25 cellular contexts compared by ENCODE assay signal in genomic region chr10:112797908-112798307, GRCh38.
"Had no signal": no experiment of that assay in that cellular context is flagged by ENCODE, and none has a peak within 500 bp of the region (broad histone marks: within the 10 kb centered on the region; RNA-seq: fewer than 3 reads in every experiment).

No MANE protein-coding gene starts in this region.

- H3K4me3 Mint-ChIP-seq: activated CD8-positive, alpha-beta T cell treated with anti-CD3 and anti-CD28 coated beads for 36 hours; activated naive CD4-positive, alpha-beta T cell treated with anti-CD3 and anti-CD28 coated beads, Interleukin-2, amount 10 ng/mL, durations not matched to agents 7 days and 5 days; activated naive CD8-positive, alpha-beta T cell treated with anti-CD3 and anti-CD28 coated beads, Interleukin-2, amount 10 ng/mL, durations not matched to agents 7 days and 5 days; activated T-cell treated with anti-CD3 and anti-CD28 coated beads, Interleukin-2, amount 50 U/mL, for 72 hours; T-cell had no signal

- H3K36me3 Mint-ChIP-seq: activated naive CD4-positive, alpha-beta T cell treated with anti-CD3 and anti-CD28 coated beads, Interleukin-2, amount 10 ng/mL, durations not matched to agents 7 days and 5 days; activated naive CD8-positive, alpha-beta T cell treated with anti-CD3 and anti-CD28 coated beads, Interleukin-2, amount 10 ng/mL, durations not matched to agents 7 days and 5 days had no signal

- H3K36me3 ChIP-seq: adrenal gland, MG63 had no signal

- H3K9me3 ChIP-seq: adrenal gland, MG63 had no signal

- H3K4me1 ChIP-seq: adrenal gland had no signal

- FAIRE-seq: TTC549 had no signal

- H3K27ac Mint-ChIP-seq: activated CD8-positive, alpha-beta T cell treated with anti-CD3 and anti-CD28 coated beads for 36 hours; activated naive CD4-positive, alpha-beta T cell treated with anti-CD3 and anti-CD28 coated beads, Interleukin-2, amount 10 ng/mL, durations not matched to agents 7 days and 5 days; activated naive CD8-positive, alpha-beta T cell treated with anti-CD3 and anti-CD28 coated beads, Interleukin-2, amount 10 ng/mL, durations not matched to agents 7 days and 5 days; activated T-cell treated with anti-CD3 and anti-CD28 coated beads, Interleukin-2, amount 50 U/mL, for 72 hours; activated T-helper 2 cell treated with anti-CD3 and anti-CD28 coated beads, Interferon-gamma antibody, Interleukin-2, Interleukin-4, amounts not matched to agents 10 μg/mL and 5 μg/mL and 100 μg/mL, durations not matched to agents 14 hours and 24 hours and 36 hours; T-cell had no signal

- H3K27ac ChIP-seq: adrenal gland, SK-N-MC had no signal

- ATAC-seq: activated CD8-positive, alpha-beta T cell treated with anti-CD3 and anti-CD28 coated beads for 36 hours; activated T-cell treated with anti-CD3 and anti-CD28 coated beads, Interleukin-2, amount 50 U/mL, for 72 hours; T-cell had no signal

- H3K27me3 ChIP-seq: adrenal gland, MG63 had no signal

- DNase-seq: activated CD4-positive, alpha-beta T cell treated with anti-CD3 and anti-CD28 coated beads for 4 hours; activated CD8-positive, alpha-beta memory T cell treated with anti-CD3 and anti-CD28 coated beads, Interleukin-2, amount 50 U/mL, for 4 hours; activated CD8-positive, alpha-beta T cell treated with anti-CD3 and anti-CD28 coated beads for 36 hours; activated gamma-delta T cell treated with Interleukin-2 at 50 U/mL for 16 hours; activated naive CD4-positive, alpha-beta T cell treated with anti-CD3 and anti-CD28 coated beads, Interleukin-2, amount 10 ng/mL, durations not matched to agents 7 days and 5 days; activated naive CD8-positive, alpha-beta T cell treated with anti-CD3 and anti-CD28 coated beads, Interleukin-2, amount 10 ng/mL, durations not matched to agents 7 days and 5 days; activated T-cell treated with anti-CD3 and anti-CD28 coated beads, Interleukin-2, amount 50 U/mL, for 72 hours; anterior cingulate cortex; MG63; MV-4-11; NCI-H1092 treated with DMSO at 0.1 percent for 48 hours; NCI-H1417 treated with DMSO at 0.1 percent for 48 hours; NCI-H1694; NCI-H2029; NCI-H345; NCI-H510A; NCI-H526 treated with DMSO at 0.1 percent for 48 hours; NCI-H82; T-cell; T-helper 2 cell; T1000 had no signal

- H3K9me3 Mint-ChIP-seq: activated CD8-positive, alpha-beta T cell treated with anti-CD3 and anti-CD28 coated beads for 36 hours; activated naive CD4-positive, alpha-beta T cell treated with anti-CD3 and anti-CD28 coated beads, Interleukin-2, amount 10 ng/mL, durations not matched to agents 7 days and 5 days; activated naive CD8-positive, alpha-beta T cell treated with anti-CD3 and anti-CD28 coated beads, Interleukin-2, amount 10 ng/mL, durations not matched to agents 7 days and 5 days; activated T-cell treated with anti-CD3 and anti-CD28 coated beads, Interleukin-2, amount 50 U/mL, for 72 hours; activated T-helper 2 cell treated with anti-CD3 and anti-CD28 coated beads, Interferon-gamma antibody, Interleukin-2, Interleukin-4, amounts not matched to agents 10 μg/mL and 5 μg/mL and 100 μg/mL, durations not matched to agents 14 hours and 24 hours and 36 hours; T-cell had no signal

- H3K4me3 ChIP-seq: adrenal gland, MG63, SK-N-MC had no signal

- H3K4me1 Mint-ChIP-seq: activated naive CD4-positive, alpha-beta T cell treated with anti-CD3 and anti-CD28 coated beads, Interleukin-2, amount 10 ng/mL, durations not matched to agents 7 days and 5 days; activated naive CD8-positive, alpha-beta T cell treated with anti-CD3 and anti-CD28 coated beads, Interleukin-2, amount 10 ng/mL, durations not matched to agents 7 days and 5 days; T-cell had no signal

- H3K27me3 Mint-ChIP-seq: activated CD8-positive, alpha-beta T cell treated with anti-CD3 and anti-CD28 coated beads for 36 hours; activated naive CD4-positive, alpha-beta T cell treated with anti-CD3 and anti-CD28 coated beads, Interleukin-2, amount 10 ng/mL, durations not matched to agents 7 days and 5 days; activated naive CD8-positive, alpha-beta T cell treated with anti-CD3 and anti-CD28 coated beads, Interleukin-2, amount 10 ng/mL, durations not matched to agents 7 days and 5 days; T-cell had no signal
